In genomic region chr6:39217177-39217864, GRCh38 we compare ENCODE assay signal across 16 cellular contexts. TPM values are rescaled to one million over a fixed set of nuclear protein-coding genes. Genes with fewer than 3 reads are reported as not detected.
DNase-seq lines count a peak whose midpoint lies in the region; ATAC-seq and TF ChIP-seq lines count a peak whose summit lies in the region.
"Had no signal": no experiment of that assay in that cellular context is flagged by ENCODE, and none has a peak within 500 bp of the region (broad histone marks: within the 10 kb centered on the region; RNA-seq: fewer than 3 reads in every experiment).

No MANE protein-coding gene starts in this region.

- peak overlapping the region; percentile 53 for H3K27ac ChIP-seq in GM23338 (ENCODE audit: low read depth)
- H3K27ac ChIP-seq in endodermal cell (ENCODE audit: low read depth, low read length), result no peak overlapping the region
- H3K27ac ChIP-seq in parathyroid adenoma, result no peak overlapping the region
- H3K27ac ChIP-seq: breast epithelium, suprapubic skin had no signal

- H3K9me2 ChIP-seq in GM23338 (ENCODE audit: insufficient read depth), result no peaks in the 10 kb centered on the region

- TF ChIP-seq CTCF in GM23338 (conservative IDR thresholded peaks at IDR 0.05; ENCODE audit: low read depth in 2 of 2) (no peak), endodermal cell (conservative IDR thresholded peaks at IDR 0.05) (no peak), parathyroid adenoma (IDR thresholded peaks at IDR 0.05) (no peak)

- ATAC-seq in GM23338 (peak; percentile 37), GM18870 (IDR thresholded peaks at IDR 0.05; ENCODE audit: unreplicated experiment) (no peak), HG02885 (IDR thresholded peaks at IDR 0.05; ENCODE audit: poor library complexity, unreplicated experiment) (no peak)

- no peak overlapping the region for H2AFZ ChIP-seq in GM23338
- H2AFZ ChIP-seq in parathyroid adenoma, result peak overlapping the region; percentile 13

- peak; percentile 26 for DNase-seq in GM23338 (ENCODE audit: low spot score)
- peak; percentile 100 for DNase-seq in MG63
- DNase-seq in endodermal cell, result peak; percentile 75
- no peak for DNase-seq in GM19240 (ENCODE audit: insufficient read length, low spot score)
- DNase-seq: activated CD4-positive, alpha-beta memory T cell treated with anti-CD3 and anti-CD28 coated beads, Interleukin-2, amount 10 ng/mL, durations not matched to agents 7 days and 5 days; C1 segment of cervical spinal cord; effector CD4-positive, alpha-beta T cell; HCEC 1CT; stimulated activated CD4-positive, alpha-beta T cell treated with anti-CD3 and anti-CD28 coated beads, Interleukin-15, amount 100 ng/mL, for 24 hours had no signal

- H3K27me3 Mint-ChIP-seq in GM23338 (ENCODE audit: insufficient read depth, low read depth, poor library complexity) (peaks cover 15% of the 10 kb centered on the region), endodermal cell (ENCODE audit: insufficient read depth) (no peaks in the 10 kb centered on the region)
- H3K27me3 Mint-ChIP-seq: activated CD4-positive, alpha-beta memory T cell treated with anti-CD3 and anti-CD28 coated beads, Interleukin-2, amount 10 ng/mL, durations not matched to agents 7 days and 5 days had no signal

- H3K36me3 Mint-ChIP-seq in GM23338 (ENCODE audit: low read depth), result peaks cover 46% of the 10 kb centered on the region
- peaks cover 39% of the 10 kb centered on the region for H3K36me3 Mint-ChIP-seq in endodermal cell (ENCODE audit: low read depth)

- H3K27ac Mint-ChIP-seq in GM23338, result peak overlapping the region; percentile 41; the same call in 1 of the 2 replicates
- H3K27ac Mint-ChIP-seq in endodermal cell, result peak overlapping the region; percentile 53
- H3K27ac Mint-ChIP-seq: activated CD4-positive, alpha-beta memory T cell treated with anti-CD3 and anti-CD28 coated beads, Interleukin-2, amount 10 ng/mL, durations not matched to agents 7 days and 5 days had no signal

- 75 to 86% methylated on average over 10 to 11 of the region's 11 CpGs for WGBS in endodermal cell (ENCODE audit: insufficient coverage in 1 of 2, insufficient read length in 1 of 2), 2 experiments

- peak overlapping the region; percentile 73 for H3K4me2 ChIP-seq in GM23338
- H3K4me2 ChIP-seq in parathyroid adenoma (ENCODE audit: low read length), result no peak overlapping the region

- no peaks in the 10 kb centered on the region for H3K27me3 ChIP-seq in GM23338 (ENCODE audit: insufficient read depth)
- no peaks in the 10 kb centered on the region for H3K27me3 ChIP-seq in MG63
- no peaks in the 10 kb centered on the region for H3K27me3 ChIP-seq in endodermal cell (ENCODE audit: control insufficient read depth, insufficient read depth, low read length, poor library complexity, severe bottlenecking)
- no peaks in the 10 kb centered on the region for H3K27me3 ChIP-seq in parathyroid adenoma (ENCODE audit: control insufficient read depth, insufficient read depth, low read length)
- H3K27me3 ChIP-seq: breast epithelium, suprapubic skin had no signal

- H3K4me3 Mint-ChIP-seq in GM23338 (no peak overlapping the region), endodermal cell (peak overlapping the region; percentile 18)
- H3K4me3 Mint-ChIP-seq: activated CD4-positive, alpha-beta memory T cell treated with anti-CD3 and anti-CD28 coated beads, Interleukin-2, amount 10 ng/mL, durations not matched to agents 7 days and 5 days had no signal

- peaks cover 59% of the 10 kb centered on the region for H4K20me1 ChIP-seq in GM23338 (replicated peaks; ENCODE audit: insufficient read depth)

- H3K4me3 ChIP-seq in GM23338, result 0 out of 2 replicates have a peak overlapping the region, but pooled peaks have one; percentile 24
- no peak overlapping the region for H3K4me3 ChIP-seq in MG63
- H3K4me3 ChIP-seq in endodermal cell (ENCODE audit: low read length), result no peak overlapping the region
- H3K4me3 ChIP-seq in parathyroid adenoma (ENCODE audit: low read depth, low read length), result no peak overlapping the region
- H3K4me3 ChIP-seq: breast epithelium, suprapubic skin had no signal

- H3K9me3 Mint-ChIP-seq in GM23338 (no peaks in the 10 kb centered on the region), endodermal cell (no peaks in the 10 kb centered on the region)
- H3K9me3 Mint-ChIP-seq: activated CD4-positive, alpha-beta memory T cell treated with anti-CD3 and anti-CD28 coated beads, Interleukin-2, amount 10 ng/mL, durations not matched to agents 7 days and 5 days had no signal

- H3K4me1 ChIP-seq in GM23338 (ENCODE audit: insufficient read depth), result peaks cover 58% of the 10 kb centered on the region
- H3K4me1 ChIP-seq in endodermal cell (ENCODE audit: control insufficient read depth, insufficient read depth, low read length), result peaks cover 28% of the 10 kb centered on the region
- peaks cover 27% of the 10 kb centered on the region for H3K4me1 ChIP-seq in parathyroid adenoma
- H3K4me1 ChIP-seq: breast epithelium had no signal

- H3K79me2 ChIP-seq in GM23338 (replicated peaks; ENCODE audit: insufficient read depth) (peaks cover 99% of the 10 kb centered on the region), parathyroid adenoma (no peaks in the 10 kb centered on the region)

- H3K36me3 ChIP-seq in GM23338 (ENCODE audit: insufficient read depth), result peaks cover 6% of the 10 kb centered on the region; the same call in 1 of the 2 replicates
- H3K36me3 ChIP-seq in MG63, result no peaks in the 10 kb centered on the region
- peaks cover 14% of the 10 kb centered on the region for H3K36me3 ChIP-seq in endodermal cell (ENCODE audit: control insufficient read depth, insufficient read depth, low read length)
- no peaks in the 10 kb centered on the region for H3K36me3 ChIP-seq in parathyroid adenoma (ENCODE audit: control insufficient read depth, insufficient read depth, low read length)
- H3K36me3 ChIP-seq: breast epithelium, suprapubic skin had no signal

- peaks cover 68% of the 10 kb centered on the region for H3K4me1 Mint-ChIP-seq in GM23338
- peaks cover 73% of the 10 kb centered on the region for H3K4me1 Mint-ChIP-seq in endodermal cell

- H3F3A ChIP-seq in GM23338 (replicated peaks; ENCODE audit: low read depth), result no peaks in the 10 kb centered on the region

- H3K9ac ChIP-seq in endodermal cell (ENCODE audit: extremely low read depth, low read length, poor library complexity, severe bottlenecking) (no peak overlapping the region), parathyroid adenoma (no peak overlapping the region)

- H3K9me3 ChIP-seq in MG63, result no peaks in the 10 kb centered on the region
- H3K9me3 ChIP-seq in endodermal cell (ENCODE audit: control insufficient read depth, low read length), result peaks cover 2% of the 10 kb centered on the region
- no peaks in the 10 kb centered on the region for H3K9me3 ChIP-seq in parathyroid adenoma (ENCODE audit: control insufficient read depth, low read length)
- H3K9me3 ChIP-seq: breast epithelium, suprapubic skin had no signal

TF ChIP-seq in GM23338, 12 proteins besides CTCF, POLR2A, EP300 and RAD21 (continues in another document):
- TF ChIP-seq CREB1 (CRISPR knock-in tag; IDR thresholded peaks at IDR 0.05; ENCODE audit: low read depth) (no peak), NANOG (IDR thresholded peaks at IDR 0.05; ENCODE audit: borderline replicate concordance) (no peak), ZNF114 (CRISPR knock-in tag; IDR thresholded peaks at IDR 0.05) (no peak), REST (IDR thresholded peaks at IDR 0.05; ENCODE audit: unreplicated experiment) (no peak), STAT1 (IDR thresholded peaks at IDR 0.05; ENCODE audit: unreplicated experiment) (no peak), EZH2 (IDR thresholded peaks at IDR 0.05; ENCODE audit: low read depth, unreplicated experiment) (no peak), POLR2AphosphoS5 (IDR thresholded peaks at IDR 0.05; ENCODE audit: low read depth) (no peak), EZH2phosphoT487 (IDR thresholded peaks at IDR 0.05; ENCODE audit: unreplicated experiment) (no peak), ZNF331 (CRISPR knock-in tag; IDR thresholded peaks at IDR 0.05; ENCODE audit: low read depth) (no peak), JUNB (IDR thresholded peaks at IDR 0.05; ENCODE audit: unreplicated experiment) (no peak)

RNA-seq across cellular contexts. Expression of gene KCNK5, which starts 12.0 kb away (rescaled TPM):
- 54.8 and 57.4 TPM in 2 replicates for total RNA-seq in GM23338 (2014; rRNA removed; shearing (Covaris generic))
- 9.5 and 9.7 TPM in 2 replicates for polyA plus RNA-seq in GM23338 (2016; fragmentation: Nextera tagmentation; extraction: Ambion mirVana)
- total RNA-seq in MG63 (2014; rRNA removed; shearing (Covaris generic); ENCODE audit: low replicate concordance), result 2.4 and 2.8 TPM in 2 replicates
- 10 to 100 TPM; 29.8 to 32.2 TPM for total RNA-seq in endodermal cell
- polyA plus RNA-seq in endodermal cell (2013, experiment 1 of 2), result 11.1 TPM
- polyA plus RNA-seq in endodermal cell (2013, experiment 2 of 2), result 11.0 TPM
- total RNA-seq: LHCN-M2, OCI-LY7 had no signal
